9 cellular contexts compared by ENCODE assay signal in genomic region chr3:101036213-101036618, GRCh38. TPM values are rescaled to one million over a fixed set of nuclear protein-coding genes. Genes with fewer than 3 reads are reported as not detected.
DNase-seq lines count a peak whose midpoint lies in the region; ATAC-seq, FAIRE-seq and TF ChIP-seq lines count a peak whose summit lies in the region.
"Had no signal": no experiment of that assay in that cellular context is flagged by ENCODE, and none has a peak within 500 bp of the region (broad histone marks: within the 10 kb centered on the region; RNA-seq: fewer than 3 reads in every experiment).

No MANE protein-coding gene starts in this region.

- no peak for FAIRE-seq in kidney (lab: Jason Lieb, UNC)

- intact Hi-C loops in kidney (cut with DNase I), result no loop called here

- peak in 1 of 2 donors; percentile 70 for TF ChIP-seq EP300 in tibial nerve (IDR thresholded peaks at IDR 0.05)

- no peak for TF ChIP-seq POLR2A in tibial nerve (IDR thresholded peaks at IDR 0.05)

- no peak for TF ChIP-seq CTCF in astrocyte of the cerebellum (IDR thresholded peaks at IDR 0.05; ENCODE audit: low read depth, low read length, missing control alignments)
- TF ChIP-seq CTCF in kidney (IDR thresholded peaks at IDR 0.05; ENCODE audit: borderline replicate concordance, extremely low read depth, insufficient read depth), result no peak
- TF ChIP-seq CTCF in tibial nerve (IDR thresholded peaks at IDR 0.05), result no peak

- H3K9me3 ChIP-seq in kidney (ENCODE audit: control insufficient read depth in 1 of 2, low read length in 2 of 2) (no peaks in the 10 kb centered on the region), tibial nerve (peaks cover 0 to 10% (median 1%) of the 10 kb centered on the region in 4 donors)

- no peak overlapping the region for H3K27ac ChIP-seq in kidney (ENCODE audit: low read depth in 2 of 2, low read length in 2 of 2)
- peak overlapping the region in 2 of 4 donors; percentile 55 to 62 for H3K27ac ChIP-seq in tibial nerve
- H3K27ac ChIP-seq: 22Rv1 had no signal

- H3K4me1 ChIP-seq in kidney (ENCODE audit: control insufficient read depth in 1 of 2, insufficient read depth in 1 of 2, low read depth in 1 of 2, low read length in 2 of 2) (no peaks in the 10 kb centered on the region), tibial nerve (peaks cover 0 to 26% (median 0%) of the 10 kb centered on the region in 4 donors)

- no peaks in the 10 kb centered on the region for H3K27me3 ChIP-seq in tibial nerve

- H3K4me3 ChIP-seq in astrocyte of the cerebellum (ENCODE audit: low read depth, low read length) (no peak overlapping the region), kidney (ENCODE audit: low read length in 2 of 2) (no peak overlapping the region), tibial nerve (no peak overlapping the region)

- DNase-seq in DMS53 (lab: John Stamatoyannopoulos, UW) (peak; percentile 21), DMS53 treated with DMSO at 0.1 percent for 48 hours (lab: John Stamatoyannopoulos, UW; ENCODE audit: unreplicated experiment) (no peak), astrocyte of the cerebellum (ENCODE audit: low read depth) (peak; percentile 92), kidney (peak; percentile 68), tibial nerve (ENCODE audit: low spot score in 2 of 2) (peak; percentile 30 to 59), OCI-M1 (lab: John Stamatoyannopoulos, UW) (no peak), NCI-H1105 treated with DMSO at 0.1 percent for 48 hours (lab: John Stamatoyannopoulos, UW) (no peak)

- WGBS in tibial nerve, 2 donors, result 5 to 8% methylated on average over 1 of the region's 1 CpG

- H3K9ac ChIP-seq in kidney (ENCODE audit: low read length in 2 of 2), result no peak overlapping the region

- in situ Hi-C loops in astrocyte of the cerebellum (cut with HindIII; ENCODE audit: low sequenced_read_pairs), result no loop called here

- ATAC-seq in HG03460 (IDR thresholded peaks at IDR 0.05; ENCODE audit: unreplicated experiment), result no peak

- H3K36me3 ChIP-seq in kidney (ENCODE audit: control insufficient read depth in 1 of 2, insufficient read depth in 2 of 2, low read length in 2 of 2) (no peaks in the 10 kb centered on the region), tibial nerve (no peaks in the 10 kb centered on the region)

RNA-seq across cellular contexts. Expression of gene ABI3BP, which starts 43.0 kb away (rescaled TPM):
- 160 TPM for total RNA-seq in kidney
- 7.1 TPM for polyA plus RNA-seq in kidney (ENCODE audit: insufficient read depth, low read depth, low replicate concordance)
- total RNA-seq in tibial nerve, result 100 to 1,000 TPM in 3 of 4 donors, 10 to 100 TPM in 1; 39.6 to 189 (median 139) TPM

Comparison
In these comparisons a context has a peak if more than half of its experiments do, and no peak if none do; other contexts are left out.
1. DNase-seq: peak in DMS53 (single experiment), astrocyte of the cerebellum (single experiment), kidney (single experiment) and tibial nerve (2 of 2); none in DMS53 treated with DMSO at 0.1 percent for 48 hours (single experiment), OCI-M1 (single experiment) and NCI-H1105 treated with DMSO at 0.1 percent for 48 hours (single experiment).